14 cellular contexts compared by ENCODE assay signal in genomic region chr12:34236073-34236472, GRCh38.
"Had no signal": no experiment of that assay in that cellular context is flagged by ENCODE, and none has a peak within 500 bp of the region (broad histone marks: within the 10 kb centered on the region; RNA-seq: fewer than 3 reads in every experiment).

No MANE protein-coding gene starts in this region.

- H3K9me3 ChIP-seq: body of pancreas, Peyer's patch had no signal

- DNase-seq: activated CD4-positive, alpha-beta T cell treated with anti-CD3 and anti-CD28 coated beads for 4 hours; activated CD8-positive, alpha-beta memory T cell treated with anti-CD3 and anti-CD28 coated beads, Interleukin-2, amount 10 ng/mL, durations not matched to agents 7 days and 5 days; activated effector memory CD4-positive, alpha-beta T cell treated with Interleukin-2 at 50 U/mL for 16 hours; activated naive CD4-positive, alpha-beta T cell; activated T-cell treated with anti-CD3 and anti-CD28 coated beads, Interleukin-2, amount 50 U/mL, for 24 hours; aorta; body of pancreas; NCI-H1048; NCI-H1930; NCI-H2171; NCI-H2227 treated with DMSO at 0.1 percent for 48 hours; NCI-H526 treated with DMSO at 0.1 percent for 48 hours; Peyer's patch; SHP77 treated with DMSO at 0.1 percent for 48 hours had no signal

- H3K27me3 ChIP-seq: body of pancreas, Peyer's patch had no signal

- H3K36me3 ChIP-seq: Peyer's patch had no signal

- H3K4me3 ChIP-seq: body of pancreas, Peyer's patch had no signal

- H3K4me1 ChIP-seq: body of pancreas, Peyer's patch had no signal

- H3K27ac ChIP-seq: body of pancreas, Peyer's patch had no signal
